ENCODE assay signal across 8 cellular contexts in genomic region chr5:180832638-180833068, GRCh38. TPM values are rescaled to one million over a fixed set of nuclear protein-coding genes. Genes with fewer than 3 reads are reported as not detected.
DNase-seq lines count a peak whose midpoint lies in the region; ATAC-seq and TF ChIP-seq lines count a peak whose summit lies in the region.

No MANE protein-coding gene starts in this region.

- H3K27ac ChIP-seq in psoas muscle: no peak overlapping the region
- no peak overlapping the region for H3K27ac ChIP-seq in WERI-Rb-1
- H3K27ac ChIP-seq in uterus: peak overlapping the region in 1 of 2 donors; percentile 94

- H3K4me1 Mint-ChIP-seq in CD14-positive monocyte: peaks cover 45% of the 10 kb centered on the region
- peaks cover 48% of the 10 kb centered on the region for H3K4me1 Mint-ChIP-seq in activated naive CD8-positive, alpha-beta T cell treated with anti-CD3 and anti-CD28 coated beads, Interleukin-2, amount 50 U/mL, for 24 hours

- peak overlapping the region; percentile 26 to 93 for H3K4me3 Mint-ChIP-seq in CD14-positive monocyte
- H3K4me3 Mint-ChIP-seq in activated naive CD8-positive, alpha-beta T cell treated with anti-CD3 and anti-CD28 coated beads, Interleukin-2, amount 50 U/mL, for 24 hours: peak overlapping the region; percentile 99

- H3K36me3 Mint-ChIP-seq in CD14-positive monocyte: peaks cover 42 to 50% of the 10 kb centered on the region in 2 donors
- peaks cover 36% of the 10 kb centered on the region for H3K36me3 Mint-ChIP-seq in activated naive CD8-positive, alpha-beta T cell treated with anti-CD3 and anti-CD28 coated beads, Interleukin-2, amount 50 U/mL, for 24 hours (ENCODE audit: low read depth)

- ATAC-seq in GM19351 (IDR thresholded peaks at IDR 0.05; ENCODE audit: unreplicated experiment): peak; percentile 49
- ATAC-seq in HG03457 (IDR thresholded peaks at IDR 0.05; ENCODE audit: unreplicated experiment): peak; percentile 43
- peak; percentile 61 for ATAC-seq in activated naive CD8-positive, alpha-beta T cell treated with anti-CD3 and anti-CD28 coated beads, Interleukin-2, amount 50 U/mL, for 24 hours
- ATAC-seq in psoas muscle: no peak
- no peak for ATAC-seq in HG03108 (IDR thresholded peaks at IDR 0.05; ENCODE audit: unreplicated experiment)

- H3K27me3 ChIP-seq in psoas muscle (ENCODE audit: insufficient read depth in 3 of 3, low read length in 2 of 3) (no peaks in the 10 kb centered on the region), WERI-Rb-1 (ENCODE audit: insufficient read depth, low read depth, severe bottlenecking) (no peaks in the 10 kb centered on the region), uterus (no peaks in the 10 kb centered on the region)

- peak overlapping the region; percentile 81 for H3K4me3 ChIP-seq in psoas muscle
- H3K4me3 ChIP-seq in WERI-Rb-1 (ENCODE audit: low read depth, low read length): no peak overlapping the region
- H3K4me3 ChIP-seq in uterus: peak overlapping the region in 1 of 2 donors; percentile 75

- H3K9me3 Mint-ChIP-seq in CD14-positive monocyte: peaks cover 0 to 6% (median 2%) of the 10 kb centered on the region in 7 donors
- H3K9me3 Mint-ChIP-seq in activated naive CD8-positive, alpha-beta T cell treated with anti-CD3 and anti-CD28 coated beads, Interleukin-2, amount 50 U/mL, for 24 hours: no peaks in the 10 kb centered on the region

- H3K36me3 ChIP-seq in psoas muscle (ENCODE audit: insufficient read depth in 1 of 2, low read depth in 1 of 2): peaks cover 0 to 40% of the 10 kb centered on the region in 2 donors
- H3K36me3 ChIP-seq in WERI-Rb-1: peaks cover 6% of the 10 kb centered on the region; the same call in 1 of the 2 replicates
- no peaks in the 10 kb centered on the region for H3K36me3 ChIP-seq in uterus

- peaks cover 0 to 2% (median 0%) of the 10 kb centered on the region in 3 donors for H3K27me3 Mint-ChIP-seq in CD14-positive monocyte (ENCODE audit: low read depth in 3 of 3)
- H3K27me3 Mint-ChIP-seq in activated naive CD8-positive, alpha-beta T cell treated with anti-CD3 and anti-CD28 coated beads, Interleukin-2, amount 50 U/mL, for 24 hours: no peaks in the 10 kb centered on the region

- peak overlapping the region in 6 of 7 donors; percentile 25 to 99 (median 60) for H3K27ac Mint-ChIP-seq in CD14-positive monocyte
- peak overlapping the region; percentile 98 for H3K27ac Mint-ChIP-seq in activated naive CD8-positive, alpha-beta T cell treated with anti-CD3 and anti-CD28 coated beads, Interleukin-2, amount 50 U/mL, for 24 hours

- 68 to 69% (median 68%) methylated on average over 2 of the region's 2 CpGs for WGBS in psoas muscle, 3 donors

- H3K4me1 ChIP-seq in psoas muscle (peaks cover 22% of the 10 kb centered on the region), uterus (peaks cover 0 to 4% of the 10 kb centered on the region in 2 donors)

- no peaks in the 10 kb centered on the region for H3K9me3 ChIP-seq in psoas muscle
- no peaks in the 10 kb centered on the region for H3K9me3 ChIP-seq in WERI-Rb-1 (ENCODE audit: severe bottlenecking)
- no peaks in the 10 kb centered on the region for H3K9me3 ChIP-seq in uterus

- TF ChIP-seq POLR2A in uterus (IDR thresholded peaks at IDR 0.05): no peak

- intact Hi-C loops in CD14-positive monocyte (cut with micrococcal nuclease) (no loop called here), psoas muscle (cut with DNase I) (loop anchor here in 1 of 2 donors (5.0 to 10.0 kb wide), 2 partner anchors 35 to 48 kb away; no protein-coding TSS in a partner anchor), uterus (cut with DNase I; ENCODE audit: low total_unique reads) (no loop called here)

- DNase-seq in CD14-positive monocyte (ENCODE audit: low spot score) (no peak), psoas muscle (no peak), WERI-Rb-1 (no peak), uterus (no peak)
- peak; percentile 24 for DNase-seq in activated naive CD8-positive, alpha-beta T cell treated with anti-CD3 and anti-CD28 coated beads, Interleukin-2, amount 50 U/mL, for 24 hours

- no peak for TF ChIP-seq CTCF in CD14-positive monocyte (IDR thresholded peaks at IDR 0.05)
- no peak for TF ChIP-seq CTCF in psoas muscle (IDR thresholded peaks at IDR 0.05)
- no peak for TF ChIP-seq CTCF in WERI-Rb-1 (IDR thresholded peaks at IDR 0.05; ENCODE audit: low read depth, low read length)
- no peak for TF ChIP-seq CTCF in uterus (IDR thresholded peaks at IDR 0.05)

RNA-seq across cellular contexts. Expression of gene ZFP62, which starts 28.4 kb away (rescaled TPM):
- polyA plus RNA-seq in CD14-positive monocyte: 1 to 10 TPM; 4.1 to 7.1 TPM
- total RNA-seq in psoas muscle: 10 to 100 TPM; 11.0 to 14.6 (median 12.8) TPM
- polyA plus RNA-seq in psoas muscle: 10 to 100 TPM in 1 of 3 donors, 1 to 10 TPM in 2; 6.0 to 25.6 (median 8.6) TPM
- total RNA-seq in uterus: 10 to 100 TPM in 3 of 4 donors, 1 to 10 TPM in 1; 8.5 to 43.6 (median 34.6) TPM

RNA-seq across cellular contexts. Expression of gene MGAT1, which starts 30.0 kb away (rescaled TPM):
- polyA plus RNA-seq in CD14-positive monocyte (100 to 1,000 TPM; 385 to 523 TPM), psoas muscle (100 to 1,000 TPM in 1 of 3 donors, 10 to 100 TPM in 2; 68.1 to 134 (median 77.8) TPM)
- total RNA-seq in psoas muscle (10 to 100 TPM; 53.6 to 92.3 (median 70.0) TPM), uterus (100 to 1,000 TPM in 2 of 4 donors, 10 to 100 TPM in 2; 67.6 to 136 (median 99.5) TPM)

Comparison
In these comparisons a context has a peak if more than half of its experiments do, and no peak if none do; other contexts are left out.
1. ATAC-seq: peak in GM19351 (single experiment), HG03457 (single experiment) and activated naive CD8-positive, alpha-beta T cell treated with anti-CD3 and anti-CD28 coated beads, Interleukin-2, amount 50 U/mL, for 24 hours (single experiment); none in psoas muscle (0 of 4) and HG03108 (single experiment).